Comparison of ENCODE assay signal across 8 cellular contexts in the genomic region with DNA sequence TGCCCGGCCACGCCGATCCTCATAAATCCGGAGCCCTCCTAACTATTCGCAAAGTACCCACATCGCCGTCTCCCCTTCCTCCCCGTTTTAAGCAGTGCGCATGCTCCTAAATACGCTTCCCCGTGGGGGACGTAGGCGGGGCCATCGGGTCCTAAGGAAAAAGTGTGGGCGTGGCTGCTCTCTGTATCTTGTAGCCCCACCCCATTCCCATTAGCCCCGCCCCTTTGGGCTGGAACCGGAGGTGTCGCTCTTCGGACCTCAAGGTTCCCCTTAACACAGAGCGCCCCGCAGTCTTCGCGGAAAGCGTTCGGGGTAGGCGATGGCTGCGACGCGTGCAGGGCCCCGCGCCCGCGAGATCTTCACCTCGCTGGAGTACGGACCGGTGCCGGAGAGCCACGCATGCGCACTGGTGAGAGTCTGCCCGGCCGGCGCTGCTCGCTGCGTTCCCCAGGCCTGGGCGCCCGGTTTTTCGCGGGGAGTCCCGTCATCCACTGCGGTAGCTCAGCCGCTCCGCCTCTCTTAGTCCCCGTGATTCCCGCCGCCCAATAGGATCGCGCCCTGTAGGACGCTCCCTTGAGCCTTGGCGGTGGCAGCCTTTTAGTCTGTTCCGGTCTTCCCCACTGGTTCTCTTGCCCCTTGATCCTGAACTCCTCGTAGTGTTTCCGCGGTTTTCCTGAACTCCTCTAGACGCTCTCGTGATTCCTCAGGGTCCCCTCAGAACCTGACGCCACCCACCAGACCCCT. TPM values are rescaled to one million over a fixed set of nuclear protein-coding genes. Genes with fewer than 3 reads are reported as not detected.
DNase-seq lines count a peak whose midpoint lies in the region; ATAC-seq and TF ChIP-seq lines count a peak whose summit lies in the region.

Gene ALDH16A1, plus strand, starts transcription at position 213 of the 744 bp plus-strand sequence. Its CDS starts 107 bp downstream, at position 320.

- H3K9me3 ChIP-seq in IMR-90 (ENCODE audit: control insufficient read depth, insufficient read depth, low read length) (no peaks in the 10 kb centered on the region), mucosa of descending colon (no peaks in the 10 kb centered on the region)

- no peaks in the 10 kb centered on the region for H3K27me3 ChIP-seq in IMR-90 (ENCODE audit: control insufficient read depth, insufficient read depth, low read length)

- H3K9me1 ChIP-seq in IMR-90 (ENCODE audit: insufficient read depth, low read length) = peaks cover 11% of the 10 kb centered on the region

- peak within 1 kb of the TSS; percentile 58 for H2BK20ac ChIP-seq in IMR-90 (ENCODE audit: low read depth, low read length)

- ATAC-seq in GM21528 (IDR thresholded peaks at IDR 0.05; ENCODE audit: low FRiP score, unreplicated experiment) (peak; percentile 80), IMR-90 (ENCODE audit: low read depth) (peak; percentile 94), mucosa of descending colon (peak; percentile 90)

- peak within 1 kb of the TSS; percentile 97 for H2AK5ac ChIP-seq in IMR-90 (ENCODE audit: low read depth, low read length)

- peak within 1 kb of the TSS; percentile 90 for H2BK5ac ChIP-seq in IMR-90 (ENCODE audit: low read depth, low read length, poor library complexity, severe bottlenecking)

- H4K91ac ChIP-seq in IMR-90 (ENCODE audit: insufficient read depth, low read depth, low read length) = peak within 1 kb of the TSS; percentile 91

- CTCF ChIA-PET in IMR-90 (lab: Yijun Ruan, JAX) = interaction anchor here (0.9 kb wide), 1 partner anchor 21 kb away, joined by 4 read pairs; the partner anchor contains the start of gene FLT3LG

- H3K4ac ChIP-seq in IMR-90 (ENCODE audit: low read depth, low read length) = peak within 1 kb of the TSS; percentile 96

- peak within 1 kb of the TSS; percentile 93 for H2BK120ac ChIP-seq in IMR-90 (ENCODE audit: low read depth, low read length)

- 1% methylated on average over 47 of the region's 66 CpGs; no CpG with 5 or more reads in 1 of the 2 experiments for WGBS in IMR-90 (ENCODE audit: extremely low coverage in 2 of 2, insufficient read length in 1 of 2), 2 experiments

- peak; percentile 99 for DNase-seq in DMS 273 (lab: John Stamatoyannopoulos, UW; ENCODE audit: unreplicated experiment)
- DNase-seq in IMR-90 = peak; percentile 96
- DNase-seq in OCI-M1 (lab: John Stamatoyannopoulos, UW) = peak; percentile 100
- DNase-seq in activated T-cell treated with anti-CD3 and anti-CD28 coated beads for 24 hours (ENCODE audit: low read depth) = peak; percentile 96
- DNase-seq in epidermal melanocyte (ENCODE audit: insufficient read length, low spot score) = peak; percentile 93
- peak; percentile 98 to 99 (median 99) for DNase-seq in mucosa of descending colon
- peak; percentile 94 for DNase-seq in stimulated activated CD8-positive, alpha-beta memory T cell treated with anti-CD3 and anti-CD28 coated beads, Interleukin-4, amount 100 ng/mL, for 24 hours (ENCODE audit: low read depth)

- no peak for TF ChIP-seq CTCF in IMR-90 (conservative IDR thresholded peaks at IDR 0.05; ENCODE audit: low read depth, low read length)
- no peak for TF ChIP-seq CTCF in mucosa of descending colon (IDR thresholded peaks at IDR 0.05)

- POLR2A ChIA-PET in IMR-90 (lab: Charles Lee; ENCODE audit: unreplicated experiment) = interaction anchor here (1.0 kb wide), 1 partner anchor 59 kb away, joined by 3 read pairs; no protein-coding TSS in a partner anchor

- H3K4me3 ChIP-seq in IMR-90 (ENCODE audit: insufficient read depth, low read depth, low read length) = peak within 1 kb of the TSS; percentile 64
- H3K4me3 ChIP-seq in mucosa of descending colon = peak within 1 kb of the TSS; percentile 36

- BruUV-seq in IMR-90 (replicated peaks; lab: Mats Ljungman, UMichigan) = no TSS peak

- H4K20me1 ChIP-seq in IMR-90 (ENCODE audit: insufficient read depth, low read length) = peaks cover 3% of the 10 kb centered on the region; the same call in 1 of the 2 replicates

- H3K9ac ChIP-seq in IMR-90 (ENCODE audit: low read depth, low read length) = peak within 1 kb of the TSS; percentile 93

- H3K79me1 ChIP-seq in IMR-90 (ENCODE audit: low read depth in 1 of 2, low read length in 2 of 2) = peaks cover 23 to 54% of the 10 kb centered on the region in 2 experiments

- in situ Hi-C loops in IMR-90 (cut with MboI; ENCODE audit: low sequenced_read_pairs) = no loop called here

- no peak for TF ChIP-seq RAD21 in IMR-90 (IDR thresholded peaks at IDR 0.05; ENCODE audit: low read length)

- H2AK9ac ChIP-seq in IMR-90 (replicated peaks; ENCODE audit: low read depth, low read length, poor library complexity) = peak within 1 kb of the TSS; percentile 95

- peak within 1 kb of the TSS; percentile 82; the same call in 1 of the 3 replicates for H2BK15ac ChIP-seq in IMR-90 (ENCODE audit: low read depth, low read length)

- H3K4me1 ChIP-seq in IMR-90 (ENCODE audit: control insufficient read depth, insufficient read depth, low read length) (peaks cover 2% of the 10 kb centered on the region; the same call in 1 of the 2 replicates), mucosa of descending colon (ENCODE audit: low read depth) (peaks cover 18% of the 10 kb centered on the region)

- peak within 1 kb of the TSS; percentile 67 for H3K18ac ChIP-seq in IMR-90 (ENCODE audit: low read depth, low read length)

- no peaks in the 10 kb centered on the region; the same call in none of the 2 replicates for H3K36me3 ChIP-seq in IMR-90 (ENCODE audit: control insufficient read depth, insufficient read depth, low read length)
- peaks cover 5% of the 10 kb centered on the region for H3K36me3 ChIP-seq in mucosa of descending colon (ENCODE audit: low read depth)

- H2AFZ ChIP-seq in IMR-90 (replicated peaks; ENCODE audit: low read length, poor library complexity) = peak within 1 kb of the TSS; percentile 100

- H4K8ac ChIP-seq in IMR-90 (ENCODE audit: low read depth in 2 of 2, low read length in 2 of 2) = peak within 1 kb of the TSS; percentile 95 to 98

- peak within 1 kb of the TSS; percentile 96 for H3K14ac ChIP-seq in IMR-90 (replicated peaks; ENCODE audit: low read depth, low read length)

- peak within 1 kb of the TSS; percentile 96 for H4K5ac ChIP-seq in IMR-90 (ENCODE audit: low read depth, low read length)

- peak within 1 kb of the TSS; percentile 85 for H3K56ac ChIP-seq in IMR-90 (ENCODE audit: extremely low read depth, insufficient read depth, low read length)

- TF ChIP-seq POLR2A in IMR-90 (IDR thresholded peaks at IDR 0.05; ENCODE audit: low read depth, low read length) = peak; percentile 97

- H3K23ac ChIP-seq in IMR-90 (ENCODE audit: low read depth, low read length) = peak within 1 kb of the TSS; percentile 75; the same call in 1 of the 2 replicates

- dilution Hi-C loops in IMR-90 (cut with HindIII; ENCODE audit: low sequenced_read_pairs, unreplicated experiment) = no loop called here

- H3K4me2 ChIP-seq in IMR-90 (ENCODE audit: low read depth, low read length) = peak within 1 kb of the TSS; percentile 88

- H3K27ac ChIP-seq in IMR-90 (ENCODE audit: insufficient read depth, low read length) = peak within 1 kb of the TSS; percentile 94

- intact Hi-C loops in IMR-90 (cut with micrococcal nuclease) (no loop called here), mucosa of descending colon (cut with DNase I, micrococcal nuclease) (no loop called here)

TF ChIP-seq in IMR-90, 13 proteins besides CTCF, POLR2A, EP300 and RAD21:
- peak; percentile 73 for TF ChIP-seq BHLHE40 (IDR thresholded peaks at IDR 0.05; ENCODE audit: low read depth, low read length)
- peak; percentile 12; the same call in 1 of the 2 replicates for TF ChIP-seq MXI1 (IDR thresholded peaks at IDR 0.05; ENCODE audit: borderline replicate concordance, low read depth, low read length)
- no peak for TF ChIP-seq RFX5 (IDR thresholded peaks at IDR 0.05; ENCODE audit: low read depth, low read length)
- TF ChIP-seq ELK1 (IDR thresholded peaks at IDR 0.05; ENCODE audit: borderline replicate concordance, low read depth, low read length) = no peak
- TF ChIP-seq RCOR1 (IDR thresholded peaks at IDR 0.05; ENCODE audit: insufficient replicate concordance, low read length) = no peak
- no peak for TF ChIP-seq SMC3 (IDR thresholded peaks at IDR 0.05; ENCODE audit: low read depth, low read length)
- TF ChIP-seq MAZ (IDR thresholded peaks at IDR 0.05; ENCODE audit: borderline replicate concordance, low read depth, low read length) = peak; percentile 9; the same call in 1 of the 2 replicates
- TF ChIP-seq CEBPB (IDR thresholded peaks at IDR 0.05; ENCODE audit: low read depth, low read length) = no peak
- no peak for TF ChIP-seq CHD1 (IDR thresholded peaks at IDR 0.05; ENCODE audit: low read depth, low read length)
- no peak for TF ChIP-seq MAFK (IDR thresholded peaks at IDR 0.05; ENCODE audit: low read depth, low read length)
- TF ChIP-seq NFE2L2 (IDR thresholded peaks at IDR 0.05; ENCODE audit: low read depth, low read length) = no peak
- TF ChIP-seq FOS (IDR thresholded peaks at IDR 0.05; ENCODE audit: low read depth, low read length) = no peak
- TF ChIP-seq USF2 (IDR thresholded peaks at IDR 0.05; ENCODE audit: low read depth, low read length) = peak; percentile 93

RNA-seq across cellular contexts. Expression of gene ALDH16A1, which starts in this region (rescaled TPM):
- 10.4 and 11.4 TPM in 2 replicates for total RNA-seq in IMR-90 (2012; rRNA removed)
- 12.1 and 12.9 TPM in 2 replicates for polyA plus RNA-seq in IMR-90 (2012; rRNA removed)
- polyA plus RNA-seq in IMR-90 (2012; cell fraction: cytosol; rRNA removed) = 8.5 and 12.7 TPM in 2 replicates
- 15.2 and 58.9 TPM in 2 replicates for polyA plus RNA-seq in IMR-90 (2012; cell fraction: nucleus; rRNA removed; ENCODE audit: low replicate concordance)
- 10 to 100 TPM; 31.2 to 36.4 (median 36.3) TPM for total RNA-seq in mucosa of descending colon

Comparison
In these comparisons a context has a peak if more than half of its experiments do, and no peak if none do; other contexts are left out.
1. Peak in every context shown above with its lines: DNase-seq, ATAC-seq, H3K4me3 ChIP-seq and H3K27ac ChIP-seq.